11 cellular contexts compared by ENCODE assay signal in genomic region chr2:12554235-12555011, GRCh38.
DNase-seq lines count a peak whose midpoint lies in the region; ATAC-seq and TF ChIP-seq lines count a peak whose summit lies in the region.
"Had no signal": no experiment of that assay in that cellular context is flagged by ENCODE, and none has a peak within 500 bp of the region (broad histone marks: within the 10 kb centered on the region; RNA-seq: fewer than 3 reads in every experiment).

No MANE protein-coding gene starts in this region.

- WGBS in psoas muscle, 3 donors: 76 to 85% (median 81%) methylated on average over 11 of the region's 11 CpGs

- no peaks in the 10 kb centered on the region for H3K27me3 Mint-ChIP-seq in activated CD4-positive, alpha-beta memory T cell treated with anti-CD3 and anti-CD28 coated beads, Interleukin-2, amount 10 ng/mL, durations not matched to agents 7 days and 5 days
- H3K27me3 Mint-ChIP-seq in neural crest cell (ENCODE audit: low read depth): no peaks in the 10 kb centered on the region

- TF ChIP-seq CTCF in neural crest cell (conservative IDR thresholded peaks at IDR 0.05): no peak
- TF ChIP-seq CTCF in psoas muscle (IDR thresholded peaks at IDR 0.05): no peak
- no peak for TF ChIP-seq CTCF in GM10266 (IDR thresholded peaks at IDR 0.05; ENCODE audit: control insufficient read depth, insufficient read depth, low read depth, missing control alignments)

- no peak overlapping the region for H3K4me3 Mint-ChIP-seq in activated CD4-positive, alpha-beta memory T cell treated with anti-CD3 and anti-CD28 coated beads, Interleukin-2, amount 10 ng/mL, durations not matched to agents 7 days and 5 days
- H3K4me3 Mint-ChIP-seq in neural crest cell: no peak overlapping the region
- H3K4me3 Mint-ChIP-seq: T-helper 1 cell treated with Interleukin-12 subunit alpha and Interleukin-12 subunit beta and Interleukin-4 antibody, amounts not matched to agents 30 μg/mL and 1 μg/mL, for 36 hours had no signal

- H3K27ac ChIP-seq in psoas muscle: no peak overlapping the region
- H3K27ac ChIP-seq: suprapubic skin had no signal

- H3K9me3 ChIP-seq in psoas muscle: no peaks in the 10 kb centered on the region
- H3K9me3 ChIP-seq: suprapubic skin had no signal

- no peaks in the 10 kb centered on the region for H3K36me3 ChIP-seq in psoas muscle (ENCODE audit: insufficient read depth in 1 of 2, low read depth in 1 of 2)
- H3K36me3 ChIP-seq: suprapubic skin had no signal

- POLR2A ChIA-PET in activated CD4-positive, alpha-beta memory T cell treated with anti-CD3 and anti-CD28 coated beads, Interleukin-2, amount 10 ng/mL, durations not matched to agents 7 days and 5 days (lab: Charles Lee): interaction anchor here (0.7 to 1.9 kb wide), 3 partner anchors 51 to 162 kb away, joined by 4 to 6 read pairs (median 5); no protein-coding TSS in a partner anchor

- H3K27me3 ChIP-seq in psoas muscle (ENCODE audit: insufficient read depth in 3 of 3, low read length in 2 of 3): no peaks in the 10 kb centered on the region
- H3K27me3 ChIP-seq: suprapubic skin had no signal

- DNase-seq in activated CD4-positive, alpha-beta memory T cell treated with anti-CD3 and anti-CD28 coated beads, Interleukin-2, amount 10 ng/mL, durations not matched to agents 7 days and 5 days: no peak
- DNase-seq in neural crest cell (ENCODE audit: low read depth, low spot score): peak; percentile 3
- no peak for DNase-seq in psoas muscle
- DNase-seq in GM10266 (ENCODE audit: extremely low spot score): no peak
- no peak for DNase-seq in NCI-H526 (lab: John Stamatoyannopoulos, UW)
- no peak for DNase-seq in NOMO-1 (lab: John Stamatoyannopoulos, UW; ENCODE audit: unreplicated experiment in 2 of 2)
- DNase-seq: NCI-H2029 treated with DMSO at 0.1 percent for 48 hours had no signal

- peak; percentile 29 for ATAC-seq in GM18861 (IDR thresholded peaks at IDR 0.05; ENCODE audit: unreplicated experiment)
- peak; percentile 16 for ATAC-seq in HG02852 (IDR thresholded peaks at IDR 0.05; ENCODE audit: unreplicated experiment)
- no peak for ATAC-seq in psoas muscle

- peaks cover 2% of the 10 kb centered on the region for H3K9me3 Mint-ChIP-seq in activated CD4-positive, alpha-beta memory T cell treated with anti-CD3 and anti-CD28 coated beads, Interleukin-2, amount 10 ng/mL, durations not matched to agents 7 days and 5 days
- H3K9me3 Mint-ChIP-seq in neural crest cell: peaks cover 3% of the 10 kb centered on the region

- H3K36me3 Mint-ChIP-seq in activated CD4-positive, alpha-beta memory T cell treated with anti-CD3 and anti-CD28 coated beads, Interleukin-2, amount 10 ng/mL, durations not matched to agents 7 days and 5 days (ENCODE audit: low read depth): no peaks in the 10 kb centered on the region
- H3K36me3 Mint-ChIP-seq in neural crest cell (ENCODE audit: low read depth): peaks cover 2% of the 10 kb centered on the region

- intact Hi-C loops in psoas muscle (cut with DNase I): no loop called here

- CTCF ChIA-PET in activated CD4-positive, alpha-beta memory T cell treated with anti-CD3 and anti-CD28 coated beads, Interleukin-2, amount 10 ng/mL, durations not matched to agents 7 days and 5 days (lab: Charles Lee): interaction anchor here (1.0 to 1.1 kb wide), 2 partner anchors 71 to 93 kb away, joined by 3 to 4 read pairs; no protein-coding TSS in a partner anchor

- H3K27ac Mint-ChIP-seq in activated CD4-positive, alpha-beta memory T cell treated with anti-CD3 and anti-CD28 coated beads, Interleukin-2, amount 10 ng/mL, durations not matched to agents 7 days and 5 days: peak overlapping the region; percentile 61
- no peak overlapping the region for H3K27ac Mint-ChIP-seq in neural crest cell (ENCODE audit: unreplicated experiment)

- no peaks in the 10 kb centered on the region for H3K4me1 ChIP-seq in psoas muscle

- H3K4me3 ChIP-seq in psoas muscle: no peak overlapping the region
- H3K4me3 ChIP-seq: suprapubic skin had no signal

- H3K4me1 Mint-ChIP-seq in activated CD4-positive, alpha-beta memory T cell treated with anti-CD3 and anti-CD28 coated beads, Interleukin-2, amount 10 ng/mL, durations not matched to agents 7 days and 5 days: peaks cover 32% of the 10 kb centered on the region
- peaks cover 17% of the 10 kb centered on the region for H3K4me1 Mint-ChIP-seq in neural crest cell

Comparison
In these comparisons a context has a peak if more than half of its experiments do, and no peak if none do; other contexts are left out.
1. ATAC-seq: peak in GM18861 (single experiment) and HG02852 (single experiment); none in psoas muscle (0 of 4).